13 cellular contexts compared by ENCODE assay signal in the genomic region with DNA sequence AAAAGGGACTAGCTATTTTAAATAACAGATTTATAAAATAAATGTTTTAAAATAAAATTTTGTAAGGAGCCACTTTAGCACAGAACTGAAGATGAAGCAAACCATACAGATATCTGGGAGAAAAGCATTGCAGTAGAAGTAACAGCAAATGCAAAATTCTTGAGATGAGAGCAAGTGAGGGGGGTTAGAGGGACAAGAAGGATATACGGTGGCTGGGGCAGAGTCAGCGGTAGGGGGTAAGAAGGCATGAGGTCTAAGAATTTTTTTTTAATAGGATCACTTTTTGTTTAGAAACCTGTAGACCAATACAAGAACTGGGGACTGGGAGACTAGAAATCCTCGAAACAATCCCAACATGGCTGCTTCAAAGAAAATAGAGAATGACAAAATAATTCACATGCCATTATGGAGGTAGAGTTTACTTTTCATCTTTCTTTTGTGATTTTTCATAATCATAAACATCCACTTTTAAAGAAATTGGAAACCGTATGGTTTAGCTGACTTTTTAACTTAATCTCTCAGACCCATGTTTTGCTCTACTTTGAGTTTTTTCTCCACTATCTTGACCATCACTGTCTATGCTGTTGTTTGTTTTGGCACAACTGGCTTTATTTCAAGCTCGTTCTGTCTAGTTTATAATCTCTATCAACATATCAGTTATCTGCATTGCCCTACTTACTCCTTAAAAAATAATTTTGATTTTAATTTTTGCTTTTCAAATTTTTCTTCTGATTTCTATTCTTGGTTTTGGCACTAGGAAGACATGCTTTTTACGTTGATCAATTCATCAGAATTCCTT.
"Had no signal": no experiment of that assay in that cellular context is flagged by ENCODE, and none has a peak within 500 bp of the region (broad histone marks: within the 10 kb centered on the region; RNA-seq: fewer than 3 reads in every experiment).

No MANE protein-coding gene starts in this region.

- H3K4me3 Mint-ChIP-seq: stimulated activated naive B cell treated with anti-CD40 and anti-IgM and Interleukin-4, amounts not matched to agents 10 μg/mL and 1 μg/mL and 100 μg/mL, for 72 hours; type B pancreatic cell had no signal

- ATAC-seq: naive thymus-derived CD4-positive, alpha-beta T cell; right cardiac atrium; stimulated activated naive B cell treated with anti-CD40 and anti-IgM and Interleukin-4, amounts not matched to agents 10 μg/mL and 1 μg/mL and 100 μg/mL, for 72 hours had no signal

- H3K4me3 ChIP-seq: lung, smooth muscle cell had no signal

- H3K4me2 ChIP-seq: smooth muscle cell had no signal

- H3K27ac Mint-ChIP-seq: progenitor cell of endocrine pancreas; stimulated activated naive B cell treated with anti-CD40 and anti-IgM and Interleukin-4, amounts not matched to agents 10 μg/mL and 1 μg/mL and 100 μg/mL, for 72 hours; type B pancreatic cell had no signal

- H3K9me3 Mint-ChIP-seq: type B pancreatic cell had no signal

- H3K27me3 Mint-ChIP-seq: naive thymus-derived CD4-positive, alpha-beta T cell; progenitor cell of endocrine pancreas; stimulated activated naive B cell treated with anti-CD40 and anti-IgM and Interleukin-4, amounts not matched to agents 10 μg/mL and 1 μg/mL and 100 μg/mL, for 72 hours; type B pancreatic cell had no signal

- DNase-seq: activated CD4-positive, alpha-beta T cell treated with anti-CD3 and anti-CD28 coated beads, Interleukin-2, amount 50 U/mL, for 48 hours; activated CD8-positive, alpha-beta memory T cell treated with anti-CD3 and anti-CD28 coated beads, Interleukin-2, amount 50 U/mL, for 48 hours; activated naive CD4-positive, alpha-beta T cell treated with anti-CD3 and anti-CD28 coated beads, Interleukin-2, amount 50 U/mL, for 16 hours; cerebellar nuclear complex; hypothalamus; naive thymus-derived CD4-positive, alpha-beta T cell; nucleus accumbens; right cardiac atrium; stimulated activated naive B cell treated with anti-CD40 and anti-IgM and Interleukin-4, amounts not matched to agents 10 μg/mL and 1 μg/mL and 100 μg/mL, for 72 hours had no signal
